ENCODE assay signal across 2 cellular contexts in genomic region chr15:72873379-72874233, GRCh38.
A peak's percentile ranks its signal among the peaks of the same experiment; 100 is the strongest.
TF ChIP-seq lines count a peak whose summit lies in the region.

No MANE protein-coding gene starts in this region.

TF ChIP-seq in HEK293, 187 proteins besides CTCF, POLR2A, EP300 and RAD21 (continued from another document and continues in another):
- TF ChIP-seq PBX3 (CRISPR knock-in tag; IDR thresholded peaks at IDR 0.05) (no peak), ZSCAN16 (tag by site-specific recombination; IDR thresholded peaks at IDR 0.05) (no peak), ZNF654 (tag by site-specific recombination; IDR thresholded peaks at IDR 0.05; ENCODE audit: low read depth) (no peak), ZNF24 (tag by site-specific recombination; IDR thresholded peaks at IDR 0.05) (no peak), ZNF248 (tag by site-specific recombination; IDR thresholded peaks at IDR 0.05) (no peak), ZNF660 (tag by site-specific recombination; IDR thresholded peaks at IDR 0.05) (no peak), GLIS1 (tag by site-specific recombination; IDR thresholded peaks at IDR 0.05) (0 out of 2 replicates have a peak, but pooled peaks have one; percentile 19), ZBTB6 (tag by site-specific recombination; IDR thresholded peaks at IDR 0.05) (no peak), ZNF776 (tag by site-specific recombination; IDR thresholded peaks at IDR 0.05; ENCODE audit: borderline replicate concordance) (no peak), PRDM6 (tag by site-specific recombination; IDR thresholded peaks at IDR 0.05) (no peak), AEBP2 (tag by site-specific recombination; IDR thresholded peaks at IDR 0.05; ENCODE audit: borderline replicate concordance) (no peak), PRDM10 (tag by site-specific recombination; IDR thresholded peaks at IDR 0.05) (peak; percentile 95), TCF7L2 (IDR thresholded peaks at IDR 0.05; ENCODE audit: borderline replicate concordance, low read depth, low read length) (no peak), ZNF777 (tag by site-specific recombination; IDR thresholded peaks at IDR 0.05; ENCODE audit: borderline replicate concordance) (no peak), ZNF701 (tag by site-specific recombination; IDR thresholded peaks at IDR 0.05) (no peak), ZNF624 (tag by site-specific recombination; IDR thresholded peaks at IDR 0.05) (no peak), ZNF639 (tag by site-specific recombination; IDR thresholded peaks at IDR 0.05) (no peak), EGR2 (tag by site-specific recombination; IDR thresholded peaks at IDR 0.05; ENCODE audit: low read depth) (no peak)

TF ChIP-seq in HepG2, 621 proteins besides CTCF, POLR2A, EP300 and RAD21 (continued from another document):
- TF ChIP-seq LRRFIP1 (CRISPR knock-in tag; conservative IDR thresholded peaks at IDR 0.05) (no peak), TBX2 (CRISPR knock-in tag; IDR thresholded peaks at IDR 0.05; ENCODE audit: borderline replicate concordance) (no peak), NR2F1 (CRISPR knock-in tag; IDR thresholded peaks at IDR 0.05) (no peak), BRD4 (CRISPR knock-in tag; IDR thresholded peaks at IDR 0.05) (no peak), ZNF7 (CRISPR knock-in tag; IDR thresholded peaks at IDR 0.05) (no peak), ZNF652 (CRISPR knock-in tag; IDR thresholded peaks at IDR 0.05; ENCODE audit: borderline replicate concordance, low read depth) (no peak), ETV5 (CRISPR knock-in tag; IDR thresholded peaks at IDR 0.05; ENCODE audit: borderline replicate concordance) (no peak), ZNF143 (CRISPR knock-in tag; IDR thresholded peaks at IDR 0.05) (no peak), SOX5 (CRISPR knock-in tag; IDR thresholded peaks at IDR 0.05; ENCODE audit: borderline replicate concordance) (no peak), DR1 (CRISPR knock-in tag; IDR thresholded peaks at IDR 0.05) (no peak)
